Comparison of ENCODE assay signal across 1 cellular context in genomic region chr17:40178021-40178601, GRCh38.
TF ChIP-seq lines count a peak whose summit lies in the region.

No MANE protein-coding gene starts in this region.

TF ChIP-seq in K562, 482 proteins besides CTCF, POLR2A, EP300 and RAD21:
- TF ChIP-seq POLR2G (IDR thresholded peaks at IDR 0.05; ENCODE audit: low read depth, low read length) (peak; percentile 31; the same call in 1 of the 2 replicates), SNIP1 (IDR thresholded peaks at IDR 0.05; ENCODE audit: low read depth) (no peak), SOX6 (IDR thresholded peaks at IDR 0.05) (no peak), FIP1L1 (IDR thresholded peaks at IDR 0.05; ENCODE audit: low read depth, low read length, poor library complexity, severe bottlenecking) (peak; percentile 8), CBX1 (IDR thresholded peaks at IDR 0.05; ENCODE audit: low read depth) (no peak), SMAD3 (CRISPR knock-in tag; conservative IDR thresholded peaks at IDR 0.05) (no peak), HDAC6 (IDR thresholded peaks at IDR 0.05; ENCODE audit: low read depth, low read length) (no peak), HMGN3 (IDR thresholded peaks at IDR 0.05; ENCODE audit: borderline replicate concordance, extremely low read depth, insufficient read length, low read depth, low read length) (peak; percentile 40), ZNF134 (CRISPR knock-in tag; conservative IDR thresholded peaks at IDR 0.05) (no peak), ZNF444 (CRISPR knock-in tag; IDR thresholded peaks at IDR 0.05) (no peak), MCM7 (IDR thresholded peaks at IDR 0.05) (no peak)
TF ChIP-seq in K562: peak in this region for 3.
